Comparison of ENCODE assay signal across 15 cellular contexts in genomic region chrX:111759676-111760075, GRCh38.
DNase-seq lines count a peak whose midpoint lies in the region; ATAC-seq lines count a peak whose summit lies in the region.
"Had no signal": no experiment of that assay in that cellular context is flagged by ENCODE, and none has a peak within 500 bp of the region (broad histone marks: within the 10 kb centered on the region; RNA-seq: fewer than 3 reads in every experiment).

No MANE protein-coding gene starts in this region.

- ATAC-seq in left lobe of liver = no peak
- ATAC-seq: HepG2 had no signal

- DNase-seq in DMS 273 treated with DMSO at 0.1 percent for 48 hours (lab: John Stamatoyannopoulos, UW) (peak; percentile 15), NCI-H1694 treated with DMSO at 0.1 percent for 48 hours (lab: John Stamatoyannopoulos, UW) (peak; percentile 33), NCI-H69 (lab: John Stamatoyannopoulos, UW) (peak; percentile 40), pons (ENCODE audit: low spot score) (peak; percentile 1), T1000 (lab: John Stamatoyannopoulos, UW) (no peak), left lobe of liver (ENCODE audit: low spot score) (no peak)
- DNase-seq in activated T-cell treated with anti-CD3 and anti-CD28 coated beads, Interleukin-2, amount 50 U/mL, for 1 hour = no peak
- DNase-seq: ACHN; BE2C; Caco-2; CD4-positive, CD25-positive, alpha-beta regulatory T cell; DND-41; EL; H9 had no signal

Comparison
In these comparisons a context has a peak if more than half of its experiments do, and no peak if none do; other contexts are left out.
1. DNase-seq: peak in DMS 273 treated with DMSO at 0.1 percent for 48 hours (single experiment), NCI-H1694 treated with DMSO at 0.1 percent for 48 hours (single experiment), NCI-H69 (single experiment) and pons (single experiment); none in activated T-cell treated with anti-CD3 and anti-CD28 coated beads, Interleukin-2, amount 50 U/mL, for 1 hour (single experiment), T1000 (single experiment) and left lobe of liver (single experiment).